In the genomic region with DNA sequence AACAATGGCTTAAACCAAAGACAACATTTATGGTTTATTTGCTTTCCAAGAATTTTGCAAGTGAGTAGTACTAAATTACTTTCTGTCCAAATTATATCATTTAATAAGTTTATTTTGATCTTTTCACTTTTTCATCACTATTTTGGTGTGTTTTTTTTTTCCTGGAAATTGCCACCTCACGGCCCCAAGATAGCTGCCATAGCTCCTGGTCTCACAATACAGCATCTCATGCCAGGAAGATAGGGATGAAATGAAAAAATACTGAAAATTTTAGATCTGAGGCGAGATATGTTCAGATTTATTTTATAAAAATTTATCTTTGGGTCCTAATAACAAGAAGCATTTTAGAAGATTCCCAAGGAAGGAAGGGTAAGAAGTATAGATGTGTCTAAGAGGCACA, we compare ENCODE assay signal across 10 cellular contexts. TPM values are rescaled to one million over a fixed set of nuclear protein-coding genes. Genes with fewer than 3 reads are reported as not detected.
"Had no signal": no experiment of that assay in that cellular context is flagged by ENCODE, and none has a peak within 500 bp of the region (broad histone marks: within the 10 kb centered on the region; RNA-seq: fewer than 3 reads in every experiment).

No MANE protein-coding gene starts in this region.

- H3K9ac ChIP-seq: KMS-11 had no signal

- H3K4me2 ChIP-seq: KMS-11 had no signal

- ATAC-seq: HepG2 had no signal

- H3K4me3 Mint-ChIP-seq: IgD-negative memory B cell had no signal

- H3K27ac Mint-ChIP-seq: IgD-negative memory B cell had no signal

- H3K27ac ChIP-seq: HL-60, KMS-11 had no signal

- FAIRE-seq: HepG2, HTR-8/SVneo had no signal

- DNase-seq: IMR-90, KBM-7, KG1 had no signal

RNA-seq across cellular contexts. Expression of gene FPR3, which starts 6.9 kb away (rescaled TPM):
- total RNA-seq: HepG2, HT-29, HT1080, IMR-90 had no signal
- polyA plus RNA-seq: HepG2, IgD-negative memory B cell, IMR-90 had no signal

RNA-seq across cellular contexts. Expression of gene FPR2, which starts 27.0 kb away (rescaled TPM):
- total RNA-seq: HepG2, HT-29, IMR-90 had no signal
- polyA plus RNA-seq: HepG2, IgD-negative memory B cell, IMR-90 had no signal

RNA-seq across cellular contexts. Expression of gene FPR1, which starts 36.4 kb away (rescaled TPM):
- total RNA-seq: HepG2, HT-29, IMR-90 had no signal
- polyA plus RNA-seq: HepG2, IMR-90 had no signal
